Comparison of ENCODE assay signal across 20 cellular contexts in genomic region chr10:70120417-70120816, GRCh38. TPM values are rescaled to one million over a fixed set of nuclear protein-coding genes. Genes with fewer than 3 reads are reported as not detected.
DNase-seq lines count a peak whose midpoint lies in the region; TF ChIP-seq lines count a peak whose summit lies in the region.
"Had no signal": no experiment of that assay in that cellular context is flagged by ENCODE, and none has a peak within 500 bp of the region (broad histone marks: within the 10 kb centered on the region; RNA-seq: fewer than 3 reads in every experiment).

No MANE protein-coding gene starts in this region.

- peak overlapping the region; percentile 27 for H3K27ac Mint-ChIP-seq in MCF 10A (ENCODE audit: low read depth, unreplicated experiment)
- H3K27ac Mint-ChIP-seq: B cell; CD4-positive, CD25-positive, alpha-beta regulatory T cell; CD8-positive, alpha-beta T cell had no signal

- H3K4me3 ChIP-seq in mammary epithelial cell (replicated peaks in 1 of 3; ENCODE audit: insufficient read depth in 1 of 3, low read depth in 2 of 3, low read length in 3 of 3) (no peak overlapping the region), esophagus (ENCODE audit: low read depth in 1 of 2, low read length in 2 of 2) (no peak overlapping the region), spleen (no peak overlapping the region)
- H3K4me3 ChIP-seq: BLaER1 had no signal

- dilution Hi-C loops in mammary epithelial cell (cut with HindIII; ENCODE audit: low sequenced_read_pairs), result no loop called here

- H3K9ac ChIP-seq in mammary epithelial cell (ENCODE audit: insufficient read depth, low read length), result no peak overlapping the region
- H3K9ac ChIP-seq: BLaER1 had no signal

- in situ Hi-C loops in mammary epithelial cell (cut with MboI; ENCODE audit: low sequenced_read_pairs in 2 of 2), result no loop called here

- DNase-seq in MCF 10A (ENCODE audit: unreplicated experiment), result no peak
- no peak for DNase-seq in mammary epithelial cell
- DNase-seq in spleen, result peak; percentile 44
- DNase-seq in stimulated activated CD4-positive, alpha-beta T cell treated with anti-CD3 and anti-CD28 coated beads, Interleukin-4, amount 100 ng/mL, for 24 hours, result no peak
- DNase-seq in NCI-H446 treated with DMSO at 0.1 percent for 48 hours (lab: John Stamatoyannopoulos, UW), result no peak
- DNase-seq in NCI-H2107 (lab: John Stamatoyannopoulos, UW), result no peak
- DNase-seq: Caco-2; CD4-positive, CD25-positive, alpha-beta regulatory T cell; CD8-positive, alpha-beta T cell; DMS 273 treated with DMSO at 0.1 percent for 48 hours; DMS79; EL; GF-D8; H7; HCEC 1CT had no signal

- H3K36me3 ChIP-seq in mammary epithelial cell (ENCODE audit: insufficient read depth, low read length), result no peaks in the 10 kb centered on the region
- peaks cover 0 to 5% of the 10 kb centered on the region in 2 donors for H3K36me3 ChIP-seq in esophagus (ENCODE audit: control insufficient read depth in 2 of 2, insufficient read depth in 2 of 2, low read length in 1 of 2)
- H3K36me3 ChIP-seq in spleen, result peaks cover 0 to 62% (median 7%) of the 10 kb centered on the region in 6 donors

- no peak for TF ChIP-seq CTCF in MCF 10A (IDR thresholded peaks at IDR 0.05; ENCODE audit: unreplicated experiment)
- TF ChIP-seq CTCF in mammary epithelial cell (conservative IDR thresholded peaks at IDR 0.05 in 1 of 2, IDR thresholded peaks at IDR 0.05 in 1 of 2; ENCODE audit: extremely low read depth in 1 of 2, insufficient read depth in 1 of 2, low read depth in 1 of 2, low read length in 2 of 2), result no peak
- no peak for TF ChIP-seq CTCF in spleen (IDR thresholded peaks at IDR 0.05 in 8 of 11, conservative IDR thresholded peaks at IDR 0.05 in 3 of 11)

- H3K36me3 Mint-ChIP-seq in MCF 10A (ENCODE audit: insufficient read depth, unreplicated experiment), result peaks cover 30% of the 10 kb centered on the region

- no peak overlapping the region for H2AFZ ChIP-seq in mammary epithelial cell (ENCODE audit: low read depth, low read length)

- H4K20me1 ChIP-seq in mammary epithelial cell (ENCODE audit: insufficient read depth, low read length), result no peaks in the 10 kb centered on the region
- H4K20me1 ChIP-seq: BLaER1 had no signal

- CTCF ChIA-PET in MCF 10A (lab: Yijun Ruan, JAX) (interaction anchor here (0.8 kb wide), 2 partner anchors 11 to 268 kb away, joined by 3 to 4 read pairs; no protein-coding TSS in a partner anchor), mammary epithelial cell (lab: Charles Lee; ENCODE audit: low non-redundant PET) (no interaction called here)

- no peaks in the 10 kb centered on the region for H3K9me3 Mint-ChIP-seq in MCF 10A (ENCODE audit: unreplicated experiment)
- H3K9me3 Mint-ChIP-seq: CD8-positive, alpha-beta T cell had no signal

- H3K79me2 ChIP-seq in mammary epithelial cell (ENCODE audit: insufficient read depth, low read length), result no peaks in the 10 kb centered on the region

- POLR2A ChIA-PET in MCF 10A (lab: Yijun Ruan, JAX), result no interaction called here

- H3K9me3 ChIP-seq in mammary epithelial cell (replicated peaks; ENCODE audit: insufficient read depth, low read length) (no peaks in the 10 kb centered on the region), esophagus (ENCODE audit: control insufficient read depth in 2 of 2, insufficient read depth in 1 of 2, low read depth in 1 of 2, low read length in 1 of 2) (no peaks in the 10 kb centered on the region), spleen (no peaks in the 10 kb centered on the region)
- H3K9me3 ChIP-seq: BLaER1, Caco-2 had no signal

- no TSS peak for BruUV-seq in MCF 10A (replicated peaks; lab: Mats Ljungman, UMichigan)
- BruUV-seq in mammary epithelial cell (replicated peaks; lab: Mats Ljungman, UMichigan), result no TSS peak

- intact Hi-C loops in MCF 10A (cut with micrococcal nuclease) (no loop called here), mammary epithelial cell (cut with micrococcal nuclease) (no loop called here), spleen (cut with DNase I; ENCODE audit: low total_unique reads) (no loop called here)

- H3K4me3 Mint-ChIP-seq in MCF 10A (ENCODE audit: unreplicated experiment), result no peak overlapping the region
- H3K4me3 Mint-ChIP-seq: B cell; CD4-positive, CD25-positive, alpha-beta regulatory T cell; CD8-positive, alpha-beta T cell had no signal

- H3K4me1 ChIP-seq in mammary epithelial cell (ENCODE audit: insufficient read depth, low read length) (no peaks in the 10 kb centered on the region), esophagus (ENCODE audit: control insufficient read depth in 2 of 2, insufficient read depth in 2 of 2, low read length in 1 of 2) (peaks cover 4 to 16% of the 10 kb centered on the region in 2 donors), spleen (peaks cover 0 to 13% (median 7%) of the 10 kb centered on the region in 6 donors)
- H3K4me1 ChIP-seq: Caco-2 had no signal

- no peaks in the 10 kb centered on the region for H3K27me3 ChIP-seq in mammary epithelial cell (ENCODE audit: insufficient read depth, low read length)
- no peaks in the 10 kb centered on the region for H3K27me3 ChIP-seq in esophagus (ENCODE audit: control insufficient read depth in 1 of 2, insufficient read depth in 2 of 2, low read length in 2 of 2)
- no peaks in the 10 kb centered on the region for H3K27me3 ChIP-seq in spleen (replicated peaks in 1 of 7)
- H3K27me3 ChIP-seq: BLaER1 had no signal

- H3K4me1 Mint-ChIP-seq in MCF 10A (ENCODE audit: insufficient read depth, unreplicated experiment), result peaks cover 6% of the 10 kb centered on the region

- no peaks in the 10 kb centered on the region for H3K27me3 Mint-ChIP-seq in MCF 10A (ENCODE audit: insufficient read depth, unreplicated experiment)
- H3K27me3 Mint-ChIP-seq: B cell; CD4-positive, CD25-positive, alpha-beta regulatory T cell had no signal

- no peak overlapping the region for H3K27ac ChIP-seq in mammary epithelial cell (ENCODE audit: insufficient read depth, low read depth, low read length)
- H3K27ac ChIP-seq in esophagus (ENCODE audit: low read depth in 2 of 2, low read length in 1 of 2), result peak overlapping the region; percentile 15 to 86
- H3K27ac ChIP-seq in spleen, result no peak overlapping the region
- H3K27ac ChIP-seq: 22Rv1, BLaER1, C4-2B had no signal

- H3K4me2 ChIP-seq in mammary epithelial cell (ENCODE audit: insufficient read depth, low read depth, low read length), result no peak overlapping the region
- H3K4me2 ChIP-seq: BLaER1 had no signal

- TF ChIP-seq POLR2A in spleen (IDR thresholded peaks at IDR 0.05), result no peak

- 43% methylated on average over 6 of the region's 6 CpGs for WGBS in mammary epithelial cell (ENCODE audit: low coverage, missing lambda C conversion rate)
- WGBS in esophagus, 2 donors, result 58 to 73% methylated on average over 6 of the region's 6 CpGs
- 92 to 96% (median 94%) methylated on average over 6 of the region's 6 CpGs for WGBS in spleen, 5 donors

RNA-seq across cellular contexts. Expression of gene AIFM2, which starts 12.2 kb away (rescaled TPM):
- 19.2 and 21.9 TPM in 2 replicates for total RNA-seq in MCF 10A (2022)
- 1 to 10 TPM; 4.3 to 7.8 TPM for total RNA-seq in mammary epithelial cell
- polyA plus RNA-seq in mammary epithelial cell, result 4.9 TPM
- polyA minus RNA-seq in mammary epithelial cell, result 1.9 TPM
- polyA plus RNA-seq in esophagus, result 10 to 100 TPM; 13.6 to 14.1 TPM
- 1 to 10 TPM; 5.1 to 9.4 (median 8.7) TPM for total RNA-seq in spleen
- 1 to 10 TPM; 4.3 to 6.2 (median 6.2) TPM for polyA plus RNA-seq in spleen

RNA-seq across cellular contexts. Expression of gene TYSND1, which starts 26.1 kb away (rescaled TPM):
- total RNA-seq in MCF 10A (2022) (14.6 and 16.5 TPM in 2 replicates), mammary epithelial cell (10 to 100 TPM; 21.7 to 30.3 TPM), spleen (10 to 100 TPM; 14.1 to 20.3 (median 16.6) TPM)
- polyA plus RNA-seq in mammary epithelial cell (13.7 TPM), esophagus (10 to 100 TPM; 13.6 to 17.5 TPM), spleen (10 to 100 TPM; 15.2 to 20.9 (median 19.2) TPM)
- polyA minus RNA-seq in mammary epithelial cell, result 14.2 TPM

RNA-seq across cellular contexts. Expression of gene SAR1A, which starts 49.9 kb away (rescaled TPM):
- total RNA-seq in MCF 10A (2022) (132 and 152 TPM in 2 replicates), mammary epithelial cell (100 to 1,000 TPM; 116 to 133 TPM), spleen (100 to 1,000 TPM in 1 of 7 donors, 10 to 100 TPM in 6; 63.6 to 107 (median 79.5) TPM)
- polyA plus RNA-seq in mammary epithelial cell (31.7 TPM), esophagus (10 to 100 TPM; 26.0 to 30.0 TPM), spleen (10 to 100 TPM; 27.3 to 33.2 (median 28.4) TPM)
- polyA minus RNA-seq in mammary epithelial cell, result 414 TPM

Comparison
In these comparisons a context has a peak if more than half of its experiments do, and no peak if none do; other contexts are left out.
1. H3K27ac ChIP-seq: peak in esophagus (2 of 2); none in mammary epithelial cell (single experiment) and spleen (0 of 8).